ENCODE assay signal across 18 cellular contexts in genomic region chrX:23012636-23013035, GRCh38. TPM values are rescaled to one million over a fixed set of nuclear protein-coding genes. Genes with fewer than 3 reads are reported as not detected.
"Had no signal": no experiment of that assay in that cellular context is flagged by ENCODE, and none has a peak within 500 bp of the region (broad histone marks: within the 10 kb centered on the region; RNA-seq: fewer than 3 reads in every experiment).

No MANE protein-coding gene starts in this region.

- H3K9me3 ChIP-seq: esophagus muscularis mucosa, gastrocnemius medialis, mucosa of descending colon, ovary, tibial nerve had no signal

- H3K27ac ChIP-seq: epithelial cell of prostate, esophagus muscularis mucosa, gastrocnemius medialis, neural progenitor cell, ovary, tibial nerve had no signal

- H3K36me3 ChIP-seq: esophagus muscularis mucosa, gastrocnemius medialis, neural progenitor cell, ovary, tibial nerve had no signal

- H2AFZ ChIP-seq: neural progenitor cell had no signal

- H3K4me3 Mint-ChIP-seq: immature natural killer cell; natural killer cell treated with Interleukin-12 subunit alpha and Interleukin-12 subunit beta and Interleukin-15 and Interleukin-18, amount 100 ng/mL, for 72 hours; neural progenitor cell had no signal

- H3K4me2 ChIP-seq: neural progenitor cell, smooth muscle cell had no signal

- H3K27me3 ChIP-seq: esophagus muscularis mucosa, gastrocnemius medialis, neural progenitor cell, ovary, tibial nerve had no signal

- H3K4me1 Mint-ChIP-seq: neural progenitor cell had no signal

- H3K4me3 ChIP-seq: esophagus muscularis mucosa, gastrocnemius medialis, mucosa of descending colon, neural progenitor cell, ovary, smooth muscle cell, tibial nerve had no signal

- DNase-seq: effector memory CD4-positive, alpha-beta T cell; gastrocnemius medialis; mucosa of descending colon; nucleus accumbens; ovary; right cardiac atrium; stimulated activated CD4-positive, alpha-beta T cell treated with anti-CD3 and anti-CD28 coated beads, Interleukin-2, amount 100 ng/mL, for 48 hours; stimulated activated naive CD4-positive, alpha-beta T cell treated with Interleukin-2 at 50 U/mL for 16 hours had no signal

- H3K27me3 Mint-ChIP-seq: natural killer cell treated with Interleukin-12 subunit alpha and Interleukin-12 subunit beta and Interleukin-15 and Interleukin-18, amount 100 ng/mL, for 72 hours; progenitor cell of endocrine pancreas had no signal

- H3K4me1 ChIP-seq: esophagus muscularis mucosa, gastrocnemius medialis, neural progenitor cell, tibial nerve had no signal

- H3K27ac Mint-ChIP-seq: immature natural killer cell, neural progenitor cell, progenitor cell of endocrine pancreas had no signal

- H3K9ac ChIP-seq: neural progenitor cell had no signal

- ATAC-seq: gastrocnemius medialis, mucosa of descending colon, right cardiac atrium had no signal

RNA-seq across cellular contexts. Expression of gene DDX53, which starts 12.9 kb away (rescaled TPM):
- polyA plus RNA-seq: immature natural killer cell, keratinocyte, liver, ovary, right cardiac atrium, smooth muscle cell had no signal
